1 cellular context compared by ENCODE assay signal in the genomic region with DNA sequence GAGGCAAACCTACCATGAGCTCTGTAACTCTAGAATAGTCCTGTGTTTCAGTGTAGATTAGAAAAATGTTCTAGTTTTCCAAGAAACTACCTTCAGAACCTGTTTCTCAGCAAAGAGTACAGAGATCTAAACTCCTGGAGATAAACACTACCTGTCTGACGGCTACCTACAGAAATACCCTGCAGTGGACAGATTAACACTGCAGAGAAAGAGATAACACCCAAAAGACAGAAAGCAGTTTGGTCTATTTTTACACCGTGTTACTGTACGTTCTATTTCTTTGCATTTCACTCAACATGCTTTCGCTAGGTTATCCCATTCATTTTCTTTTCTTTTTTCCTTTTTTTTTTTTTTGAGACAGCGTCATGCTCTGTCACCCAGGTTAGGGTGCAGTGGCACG.
A peak's percentile ranks its signal among the peaks of the same experiment; 100 is the strongest.
TF ChIP-seq lines count a peak whose summit lies in the region.

No MANE protein-coding gene starts in this region.

TF ChIP-seq in K562, 482 proteins besides CTCF, POLR2A, EP300 and RAD21 (continued from another document and continues in another):
- TF ChIP-seq, protein P1, sequence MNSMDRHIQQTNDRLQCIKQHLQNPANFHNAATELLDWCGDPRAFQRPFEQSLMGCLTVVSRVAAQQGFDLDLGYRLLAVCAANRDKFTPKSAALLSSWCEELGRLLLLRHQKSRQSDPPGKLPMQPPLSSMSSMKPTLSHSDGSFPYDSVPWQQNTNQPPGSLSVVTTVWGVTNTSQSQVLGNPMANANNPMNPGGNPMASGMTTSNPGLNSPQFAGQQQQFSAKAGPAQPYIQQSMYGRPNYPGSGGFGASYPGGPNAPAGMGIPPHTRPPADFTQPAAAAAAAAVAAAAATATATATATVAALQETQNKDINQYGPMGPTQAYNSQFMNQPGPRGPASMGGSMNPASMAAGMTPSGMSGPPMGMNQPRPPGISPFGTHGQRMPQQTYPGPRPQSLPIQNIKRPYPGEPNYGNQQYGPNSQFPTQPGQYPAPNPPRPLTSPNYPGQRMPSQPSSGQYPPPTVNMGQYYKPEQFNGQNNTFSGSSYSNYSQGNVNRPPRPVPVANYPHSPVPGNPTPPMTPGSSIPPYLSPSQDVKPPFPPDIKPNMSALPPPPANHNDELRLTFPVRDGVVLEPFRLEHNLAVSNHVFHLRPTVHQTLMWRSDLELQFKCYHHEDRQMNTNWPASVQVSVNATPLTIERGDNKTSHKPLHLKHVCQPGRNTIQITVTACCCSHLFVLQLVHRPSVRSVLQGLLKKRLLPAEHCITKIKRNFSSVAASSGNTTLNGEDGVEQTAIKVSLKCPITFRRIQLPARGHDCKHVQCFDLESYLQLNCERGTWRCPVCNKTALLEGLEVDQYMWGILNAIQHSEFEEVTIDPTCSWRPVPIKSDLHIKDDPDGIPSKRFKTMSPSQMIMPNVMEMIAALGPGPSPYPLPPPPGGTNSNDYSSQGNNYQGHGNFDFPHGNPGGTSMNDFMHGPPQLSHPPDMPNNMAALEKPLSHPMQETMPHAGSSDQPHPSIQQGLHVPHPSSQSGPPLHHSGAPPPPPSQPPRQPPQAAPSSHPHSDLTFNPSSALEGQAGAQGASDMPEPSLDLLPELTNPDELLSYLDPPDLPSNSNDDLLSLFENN (IDR thresholded peaks at IDR 0.05; ENCODE audit: low read depth in 2 of 2, low read length in 2 of 2), result no peak
- TF ChIP-seq PYGO2 (tag; IDR thresholded peaks at IDR 0.05) (no peak), NUFIP1 (IDR thresholded peaks at IDR 0.05; ENCODE audit: partially characterized antibody) (no peak), E2F3 (CRISPR knock-in tag; IDR thresholded peaks at IDR 0.05) (no peak), TFAM (CRISPR knock-in tag; conservative IDR thresholded peaks at IDR 0.05) (no peak), NR2C2 (CRISPR knock-in tag; IDR thresholded peaks at IDR 0.05) (no peak), NR2C2 (tag; IDR thresholded peaks at IDR 0.05) (no peak), ZZZ3 (IDR thresholded peaks at IDR 0.05) (no peak), ZNF165 (CRISPR knock-in tag; IDR thresholded peaks at IDR 0.05; ENCODE audit: borderline replicate concordance) (no peak), ZSCAN29 (IDR thresholded peaks at IDR 0.05) (no peak), KLF13 (tag; IDR thresholded peaks at IDR 0.05; ENCODE audit: borderline replicate concordance, low read depth) (no peak), MYNN (IDR thresholded peaks at IDR 0.05) (no peak), MYNN (CRISPR knock-in tag; IDR thresholded peaks at IDR 0.05) (no peak), L3MBTL2 (IDR thresholded peaks at IDR 0.05) (no peak), PTRF (tag; IDR thresholded peaks at IDR 0.05) (no peak), PHF20 (IDR thresholded peaks at IDR 0.05; ENCODE audit: partially characterized antibody) (peak; percentile 14), PTBP1 (IDR thresholded peaks at IDR 0.05; ENCODE audit: low read depth, low read length) (no peak), NR1H2 (CRISPR knock-in tag; IDR thresholded peaks at IDR 0.05) (no peak), SMAD1 (IDR thresholded peaks at IDR 0.05; ENCODE audit: low read depth, low read length, partially characterized antibody) (no peak), ARNT (IDR thresholded peaks at IDR 0.05) (peak; percentile 39 to 65; a peak in 2 of 4 replicates), ZNF175 (CRISPR knock-in tag; IDR thresholded peaks at IDR 0.05; ENCODE audit: low read depth) (no peak), FIP1L1 (IDR thresholded peaks at IDR 0.05; ENCODE audit: low read depth, low read length, poor library complexity, severe bottlenecking) (no peak), CREM (IDR thresholded peaks at IDR 0.05; ENCODE audit: low read depth) (0 out of 2 replicates have a peak, but pooled peaks have one; percentile 10), LARP7 (IDR thresholded peaks at IDR 0.05) (no peak), HNRNPK (IDR thresholded peaks at IDR 0.05; ENCODE audit: low read depth, low read length, poor library complexity, severe bottlenecking) (no peak), CREBBP (IDR thresholded peaks at IDR 0.05; ENCODE audit: low read depth, low read length) (no peak), TSC22D4 (tag; IDR thresholded peaks at IDR 0.05) (no peak), NFE2 (IDR thresholded peaks at IDR 0.05; ENCODE audit: low read depth) (no peak), NFE2L1 (tag; IDR thresholded peaks at IDR 0.05; ENCODE audit: borderline replicate concordance, low read depth) (no peak), ATF7 (IDR thresholded peaks at IDR 0.05) (0 out of 2 replicates have a peak, but pooled peaks have one; percentile 11), ZBED1 (IDR thresholded peaks at IDR 0.05) (no peak), HNRNPUL1 (IDR thresholded peaks at IDR 0.05; ENCODE audit: low read length) (no peak), SREBF2 (CRISPR knock-in tag; IDR thresholded peaks at IDR 0.05) (no peak), CBFB (CRISPR knock-in tag; IDR thresholded peaks at IDR 0.05) (no peak), SRSF9 (IDR thresholded peaks at IDR 0.05; ENCODE audit: borderline replicate concordance, low read depth, low read length) (no peak)
- TF ChIP-seq, protein P2, sequence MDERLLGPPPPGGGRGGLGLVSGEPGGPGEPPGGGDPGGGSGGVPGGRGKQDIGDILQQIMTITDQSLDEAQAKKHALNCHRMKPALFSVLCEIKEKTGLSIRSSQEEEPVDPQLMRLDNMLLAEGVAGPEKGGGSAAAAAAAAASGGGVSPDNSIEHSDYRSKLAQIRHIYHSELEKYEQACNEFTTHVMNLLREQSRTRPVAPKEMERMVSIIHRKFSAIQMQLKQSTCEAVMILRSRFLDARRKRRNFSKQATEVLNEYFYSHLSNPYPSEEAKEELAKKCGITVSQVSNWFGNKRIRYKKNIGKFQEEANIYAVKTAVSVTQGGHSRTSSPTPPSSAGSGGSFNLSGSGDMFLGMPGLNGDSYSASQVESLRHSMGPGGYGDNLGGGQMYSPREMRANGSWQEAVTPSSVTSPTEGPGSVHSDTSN (CRISPR knock-in tag; IDR thresholded peaks at IDR 0.05; ENCODE audit: low read depth), result no peak
- TF ChIP-seq, protein P2 (tag; conservative IDR thresholded peaks at IDR 0.05; ENCODE audit: low read depth), result no peak
- TF ChIP-seq, protein P3, sequence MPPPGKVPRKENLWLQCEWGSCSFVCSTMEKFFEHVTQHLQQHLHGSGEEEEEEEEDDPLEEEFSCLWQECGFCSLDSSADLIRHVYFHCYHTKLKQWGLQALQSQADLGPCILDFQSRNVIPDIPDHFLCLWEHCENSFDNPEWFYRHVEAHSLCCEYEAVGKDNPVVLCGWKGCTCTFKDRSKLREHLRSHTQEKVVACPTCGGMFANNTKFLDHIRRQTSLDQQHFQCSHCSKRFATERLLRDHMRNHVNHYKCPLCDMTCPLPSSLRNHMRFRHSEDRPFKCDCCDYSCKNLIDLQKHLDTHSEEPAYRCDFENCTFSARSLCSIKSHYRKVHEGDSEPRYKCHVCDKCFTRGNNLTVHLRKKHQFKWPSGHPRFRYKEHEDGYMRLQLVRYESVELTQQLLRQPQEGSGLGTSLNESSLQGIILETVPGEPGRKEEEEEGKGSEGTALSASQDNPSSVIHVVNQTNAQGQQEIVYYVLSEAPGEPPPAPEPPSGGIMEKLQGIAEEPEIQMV (tag; conservative IDR thresholded peaks at IDR 0.05; ENCODE audit: low read depth), result no peak
- TF ChIP-seq, protein P4, sequence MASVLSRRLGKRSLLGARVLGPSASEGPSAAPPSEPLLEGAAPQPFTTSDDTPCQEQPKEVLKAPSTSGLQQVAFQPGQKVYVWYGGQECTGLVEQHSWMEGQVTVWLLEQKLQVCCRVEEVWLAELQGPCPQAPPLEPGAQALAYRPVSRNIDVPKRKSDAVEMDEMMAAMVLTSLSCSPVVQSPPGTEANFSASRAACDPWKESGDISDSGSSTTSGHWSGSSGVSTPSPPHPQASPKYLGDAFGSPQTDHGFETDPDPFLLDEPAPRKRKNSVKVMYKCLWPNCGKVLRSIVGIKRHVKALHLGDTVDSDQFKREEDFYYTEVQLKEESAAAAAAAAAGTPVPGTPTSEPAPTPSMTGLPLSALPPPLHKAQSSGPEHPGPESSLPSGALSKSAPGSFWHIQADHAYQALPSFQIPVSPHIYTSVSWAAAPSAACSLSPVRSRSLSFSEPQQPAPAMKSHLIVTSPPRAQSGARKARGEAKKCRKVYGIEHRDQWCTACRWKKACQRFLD (CRISPR knock-in tag; IDR thresholded peaks at IDR 0.05), result no peak
- TF ChIP-seq, protein P5, sequence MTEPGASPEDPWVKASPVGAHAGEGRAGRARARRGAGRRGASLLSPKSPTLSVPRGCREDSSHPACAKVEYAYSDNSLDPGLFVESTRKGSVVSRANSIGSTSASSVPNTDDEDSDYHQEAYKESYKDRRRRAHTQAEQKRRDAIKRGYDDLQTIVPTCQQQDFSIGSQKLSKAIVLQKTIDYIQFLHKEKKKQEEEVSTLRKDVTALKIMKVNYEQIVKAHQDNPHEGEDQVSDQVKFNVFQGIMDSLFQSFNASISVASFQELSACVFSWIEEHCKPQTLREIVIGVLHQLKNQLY (CRISPR knock-in tag; conservative IDR thresholded peaks at IDR 0.05), result no peak
- TF ChIP-seq, protein P6, sequence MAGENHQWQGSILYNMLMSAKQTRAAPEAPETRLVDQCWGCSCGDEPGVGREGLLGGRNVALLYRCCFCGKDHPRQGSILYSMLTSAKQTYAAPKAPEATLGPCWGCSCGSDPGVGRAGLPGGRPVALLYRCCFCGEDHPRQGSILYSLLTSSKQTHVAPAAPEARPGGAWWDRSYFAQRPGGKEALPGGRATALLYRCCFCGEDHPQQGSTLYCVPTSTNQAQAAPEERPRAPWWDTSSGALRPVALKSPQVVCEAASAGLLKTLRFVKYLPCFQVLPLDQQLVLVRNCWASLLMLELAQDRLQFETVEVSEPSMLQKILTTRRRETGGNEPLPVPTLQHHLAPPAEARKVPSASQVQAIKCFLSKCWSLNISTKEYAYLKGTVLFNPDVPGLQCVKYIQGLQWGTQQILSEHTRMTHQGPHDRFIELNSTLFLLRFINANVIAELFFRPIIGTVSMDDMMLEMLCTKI (IDR thresholded peaks at IDR 0.05; ENCODE audit: partially characterized antibody), result no peak
- TF ChIP-seq, protein P7, sequence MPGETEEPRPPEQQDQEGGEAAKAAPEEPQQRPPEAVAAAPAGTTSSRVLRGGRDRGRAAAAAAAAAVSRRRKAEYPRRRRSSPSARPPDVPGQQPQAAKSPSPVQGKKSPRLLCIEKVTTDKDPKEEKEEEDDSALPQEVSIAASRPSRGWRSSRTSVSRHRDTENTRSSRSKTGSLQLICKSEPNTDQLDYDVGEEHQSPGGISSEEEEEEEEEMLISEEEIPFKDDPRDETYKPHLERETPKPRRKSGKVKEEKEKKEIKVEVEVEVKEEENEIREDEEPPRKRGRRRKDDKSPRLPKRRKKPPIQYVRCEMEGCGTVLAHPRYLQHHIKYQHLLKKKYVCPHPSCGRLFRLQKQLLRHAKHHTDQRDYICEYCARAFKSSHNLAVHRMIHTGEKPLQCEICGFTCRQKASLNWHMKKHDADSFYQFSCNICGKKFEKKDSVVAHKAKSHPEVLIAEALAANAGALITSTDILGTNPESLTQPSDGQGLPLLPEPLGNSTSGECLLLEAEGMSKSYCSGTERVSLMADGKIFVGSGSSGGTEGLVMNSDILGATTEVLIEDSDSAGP (CRISPR knock-in tag; IDR thresholded peaks at IDR 0.05), result no peak
- TF ChIP-seq, protein P8, sequence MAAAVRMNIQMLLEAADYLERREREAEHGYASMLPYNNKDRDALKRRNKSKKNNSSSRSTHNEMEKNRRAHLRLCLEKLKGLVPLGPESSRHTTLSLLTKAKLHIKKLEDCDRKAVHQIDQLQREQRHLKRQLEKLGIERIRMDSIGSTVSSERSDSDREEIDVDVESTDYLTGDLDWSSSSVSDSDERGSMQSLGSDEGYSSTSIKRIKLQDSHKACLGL (CRISPR knock-in tag; IDR thresholded peaks at IDR 0.05; ENCODE audit: borderline replicate concordance, poor library complexity, severe bottlenecking), result no peak
- TF ChIP-seq, protein P9, sequence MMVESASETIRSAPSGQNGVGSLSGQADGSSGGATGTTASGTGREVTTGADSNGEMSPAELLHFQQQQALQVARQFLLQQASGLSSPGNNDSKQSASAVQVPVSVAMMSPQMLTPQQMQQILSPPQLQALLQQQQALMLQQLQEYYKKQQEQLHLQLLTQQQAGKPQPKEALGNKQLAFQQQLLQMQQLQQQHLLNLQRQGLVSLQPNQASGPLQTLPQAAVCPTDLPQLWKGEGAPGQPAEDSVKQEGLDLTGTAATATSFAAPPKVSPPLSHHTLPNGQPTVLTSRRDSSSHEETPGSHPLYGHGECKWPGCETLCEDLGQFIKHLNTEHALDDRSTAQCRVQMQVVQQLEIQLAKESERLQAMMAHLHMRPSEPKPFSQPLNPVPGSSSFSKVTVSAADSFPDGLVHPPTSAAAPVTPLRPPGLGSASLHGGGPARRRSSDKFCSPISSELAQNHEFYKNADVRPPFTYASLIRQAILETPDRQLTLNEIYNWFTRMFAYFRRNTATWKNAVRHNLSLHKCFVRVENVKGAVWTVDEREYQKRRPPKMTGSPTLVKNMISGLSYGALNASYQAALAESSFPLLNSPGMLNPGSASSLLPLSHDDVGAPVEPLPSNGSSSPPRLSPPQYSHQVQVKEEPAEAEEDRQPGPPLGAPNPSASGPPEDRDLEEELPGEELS (CRISPR knock-in tag; IDR thresholded peaks at IDR 0.05; ENCODE audit: borderline replicate concordance), result no peak
- TF ChIP-seq, protein P10, sequence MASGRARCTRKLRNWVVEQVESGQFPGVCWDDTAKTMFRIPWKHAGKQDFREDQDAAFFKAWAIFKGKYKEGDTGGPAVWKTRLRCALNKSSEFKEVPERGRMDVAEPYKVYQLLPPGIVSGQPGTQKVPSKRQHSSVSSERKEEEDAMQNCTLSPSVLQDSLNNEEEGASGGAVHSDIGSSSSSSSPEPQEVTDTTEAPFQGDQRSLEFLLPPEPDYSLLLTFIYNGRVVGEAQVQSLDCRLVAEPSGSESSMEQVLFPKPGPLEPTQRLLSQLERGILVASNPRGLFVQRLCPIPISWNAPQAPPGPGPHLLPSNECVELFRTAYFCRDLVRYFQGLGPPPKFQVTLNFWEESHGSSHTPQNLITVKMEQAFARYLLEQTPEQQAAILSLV (tag; IDR thresholded peaks at IDR 0.05), result no peak
- TF ChIP-seq, protein P11, sequence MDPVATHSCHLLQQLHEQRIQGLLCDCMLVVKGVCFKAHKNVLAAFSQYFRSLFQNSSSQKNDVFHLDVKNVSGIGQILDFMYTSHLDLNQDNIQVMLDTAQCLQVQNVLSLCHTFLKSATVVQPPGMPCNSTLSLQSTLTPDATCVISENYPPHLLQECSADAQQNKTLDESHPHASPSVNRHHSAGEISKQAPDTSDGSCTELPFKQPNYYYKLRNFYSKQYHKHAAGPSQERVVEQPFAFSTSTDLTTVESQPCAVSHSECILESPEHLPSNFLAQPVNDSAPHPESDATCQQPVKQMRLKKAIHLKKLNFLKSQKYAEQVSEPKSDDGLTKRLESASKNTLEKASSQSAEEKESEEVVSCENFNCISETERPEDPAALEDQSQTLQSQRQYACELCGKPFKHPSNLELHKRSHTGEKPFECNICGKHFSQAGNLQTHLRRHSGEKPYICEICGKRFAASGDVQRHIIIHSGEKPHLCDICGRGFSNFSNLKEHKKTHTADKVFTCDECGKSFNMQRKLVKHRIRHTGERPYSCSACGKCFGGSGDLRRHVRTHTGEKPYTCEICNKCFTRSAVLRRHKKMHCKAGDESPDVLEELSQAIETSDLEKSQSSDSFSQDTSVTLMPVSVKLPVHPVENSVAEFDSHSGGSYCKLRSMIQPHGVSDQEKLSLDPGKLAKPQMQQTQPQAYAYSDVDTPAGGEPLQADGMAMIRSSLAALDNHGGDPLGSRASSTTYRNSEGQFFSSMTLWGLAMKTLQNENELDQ (CRISPR knock-in tag; IDR thresholded peaks at IDR 0.05; ENCODE audit: borderline replicate concordance), result no peak
